30 cellular contexts compared by ENCODE assay signal in the genomic region with DNA sequence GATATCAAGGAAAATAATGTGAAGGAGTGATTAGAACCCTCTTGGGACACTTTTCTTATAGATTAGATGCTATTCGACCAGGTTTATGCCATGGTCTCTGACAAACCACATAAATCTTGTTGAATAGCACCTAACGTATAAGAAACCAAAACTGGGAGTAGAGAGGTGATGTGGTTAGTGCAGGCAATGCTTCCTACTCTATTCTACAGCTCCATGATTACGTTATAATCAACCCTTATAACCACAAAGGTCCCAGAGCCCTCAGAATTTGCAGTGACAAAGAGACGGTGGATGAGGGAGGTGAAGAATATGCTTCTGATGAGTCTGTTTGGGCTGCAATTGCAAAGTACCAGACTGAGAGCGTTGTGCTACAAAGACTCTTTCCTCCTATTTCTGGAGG.
"Had no signal": no experiment of that assay in that cellular context is flagged by ENCODE, and none has a peak within 500 bp of the region (broad histone marks: within the 10 kb centered on the region; RNA-seq: fewer than 3 reads in every experiment).

No MANE protein-coding gene starts in this region.

- H3K9me3 Mint-ChIP-seq: activated CD4-positive, alpha-beta memory T cell treated with anti-CD3 and anti-CD28 coated beads for 36 hours had no signal

- H3K4me3 Mint-ChIP-seq: activated CD4-positive, alpha-beta memory T cell treated with anti-CD3 and anti-CD28 coated beads for 36 hours; activated CD8-positive, alpha-beta T cell treated with anti-CD3 and anti-CD28 coated beads, Interleukin-2, amount 10 ng/mL, durations not matched to agents 7 days and 5 days; activated naive CD8-positive, alpha-beta T cell; activated T-cell treated with anti-CD3 and anti-CD28 coated beads, Interleukin-2, amount 50 U/mL, for 24 hours; activated T-cell treated with anti-CD3 and anti-CD28 coated beads, Interleukin-2, amount 50 U/mL, for 72 hours; activated T-helper 17 cell treated with anti-CD3 and anti-CD28 coated beads, Interleukin-2, amount 50 U/mL, for 72 hours; effector memory CD8-positive, alpha-beta T cell; WTC11 had no signal

- H3K27me3 Mint-ChIP-seq: activated CD4-positive, alpha-beta memory T cell treated with anti-CD3 and anti-CD28 coated beads for 36 hours; activated T-cell treated with anti-CD3 and anti-CD28 coated beads, Interleukin-2, amount 50 U/mL, for 24 hours had no signal

- H3K36me3 ChIP-seq: esophagus muscularis mucosa, gastrocnemius medialis, heart left ventricle had no signal

- H3K27ac ChIP-seq: esophagus muscularis mucosa, foreskin keratinocyte, gastrocnemius medialis, heart left ventricle, VCaP had no signal

- DNase-seq: activated CD4-positive, alpha-beta memory T cell treated with anti-CD3 and anti-CD28 coated beads for 36 hours; activated CD4-positive, alpha-beta T cell treated with anti-CD3 and anti-CD28 coated beads for 1 hour; activated CD4-positive, alpha-beta T cell treated with anti-CD3 and anti-CD28 coated beads for 4 hours; activated CD8-positive, alpha-beta memory T cell treated with anti-CD3 and anti-CD28 coated beads, Interleukin-2, amount 50 U/mL, for 48 hours; activated CD8-positive, alpha-beta T cell treated with anti-CD3 and anti-CD28 coated beads, Interleukin-2, amount 10 ng/mL, durations not matched to agents 7 days and 5 days; activated effector memory CD4-positive, alpha-beta T cell treated with Interleukin-2 at 50 U/mL for 16 hours; activated gamma-delta T cell treated with Interleukin-2 at 50 U/mL for 16 hours; activated naive CD4-positive, alpha-beta T cell treated with anti-CD3 and anti-CD28 coated beads, Interleukin-2, amount 50 U/mL, for 16 hours; activated naive CD4-positive, alpha-beta T cell treated with Interleukin-2 at 50 U/mL for 16 hours; activated T-cell treated with anti-CD3 and anti-CD28 coated beads for 4 hours; activated T-cell treated with anti-CD3 and anti-CD28 coated beads, Interleukin-2, amount 50 U/mL, for 24 hours; activated T-cell treated with anti-CD3 and anti-CD28 coated beads, Interleukin-2, amount 50 U/mL, for 72 hours; amniotic stem cell; anterior cingulate cortex; caudate nucleus; cortex of kidney; dermis blood vessel endothelial cell; effector CD4-positive, alpha-beta T cell; effector memory CD8-positive, alpha-beta T cell; erythroblast; foreskin keratinocyte; gastrocnemius medialis; glutamatergic neuron; heart left ventricle; T-helper 2 cell had no signal

- H3K27me3 ChIP-seq: esophagus muscularis mucosa, foreskin keratinocyte, gastrocnemius medialis, heart left ventricle had no signal

- H3K27ac Mint-ChIP-seq: activated CD4-positive, alpha-beta memory T cell treated with anti-CD3 and anti-CD28 coated beads for 36 hours; activated CD8-positive, alpha-beta T cell treated with anti-CD3 and anti-CD28 coated beads, Interleukin-2, amount 10 ng/mL, durations not matched to agents 7 days and 5 days; activated naive CD8-positive, alpha-beta T cell; activated T-cell treated with anti-CD3 and anti-CD28 coated beads, Interleukin-2, amount 50 U/mL, for 24 hours; activated T-cell treated with anti-CD3 and anti-CD28 coated beads, Interleukin-2, amount 50 U/mL, for 72 hours; activated T-helper 17 cell treated with anti-CD3 and anti-CD28 coated beads, Interleukin-2, amount 50 U/mL, for 72 hours; effector memory CD8-positive, alpha-beta T cell; WTC11 had no signal

- H3K4me3 ChIP-seq: esophagus muscularis mucosa, gastrocnemius medialis, heart left ventricle had no signal

- H3K36me3 Mint-ChIP-seq: activated CD4-positive, alpha-beta memory T cell treated with anti-CD3 and anti-CD28 coated beads for 36 hours; activated naive CD8-positive, alpha-beta T cell had no signal

- H3K4me1 Mint-ChIP-seq: activated T-helper 17 cell treated with anti-CD3 and anti-CD28 coated beads, Interleukin-2, amount 50 U/mL, for 72 hours had no signal
